In the genomic region with DNA sequence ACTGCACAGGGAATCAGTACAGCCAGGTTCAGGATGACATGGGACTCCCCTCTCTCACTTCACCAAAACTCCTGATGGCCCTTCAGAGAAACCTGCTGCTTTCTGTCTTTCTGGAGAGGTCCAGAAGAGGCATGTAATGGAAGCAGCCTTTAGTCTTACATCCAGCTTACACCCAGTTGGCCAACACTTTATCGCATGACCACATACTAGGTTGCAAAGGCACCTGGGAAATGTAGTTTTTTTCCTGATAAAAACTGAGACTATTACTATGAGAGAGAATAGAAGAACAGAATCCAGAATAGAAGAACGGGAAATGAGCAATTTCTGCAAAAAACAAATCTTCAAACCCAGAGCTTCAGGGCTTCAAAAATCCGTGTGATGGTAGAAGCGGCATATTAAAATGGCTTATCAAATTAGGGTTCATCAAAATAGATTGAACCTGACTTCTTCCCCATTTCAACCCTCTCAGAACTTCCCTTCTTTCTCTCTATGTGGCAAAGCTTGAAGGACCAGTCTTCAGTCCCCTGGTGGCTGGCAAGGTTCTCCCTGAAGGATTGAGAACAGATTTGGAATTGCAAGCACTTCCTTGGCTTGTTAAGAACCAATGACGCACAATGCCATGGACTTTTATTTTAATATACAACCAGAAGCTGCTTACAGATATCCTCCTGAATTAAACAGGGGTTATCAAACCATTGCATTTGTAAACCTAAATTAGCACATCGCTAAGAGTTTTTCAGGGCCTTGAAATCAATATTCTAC, we compare ENCODE assay signal across 1 cellular context.
TF ChIP-seq lines count a peak whose summit lies in the region.

No MANE protein-coding gene starts in this region.

TF ChIP-seq in HepG2, 621 proteins besides CTCF, POLR2A, EP300 and RAD21:
- TF ChIP-seq, protein P1, sequence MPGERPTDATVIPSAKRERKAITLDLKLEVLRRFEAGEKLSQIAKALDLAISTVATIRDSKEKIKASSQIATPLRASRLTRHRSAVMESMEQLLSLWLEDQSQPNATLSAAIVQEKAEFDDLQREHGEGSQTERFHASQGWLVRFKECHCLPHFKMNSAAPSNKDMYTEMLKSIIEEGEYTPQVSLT (CRISPR knock-in tag; IDR thresholded peaks at IDR 0.05; ENCODE audit: borderline replicate concordance, low read depth) = no peak
- TF ChIP-seq ZSCAN21 (CRISPR knock-in tag; IDR thresholded peaks at IDR 0.05; ENCODE audit: borderline replicate concordance) (no peak), THAP11 (CRISPR knock-in tag; IDR thresholded peaks at IDR 0.05) (peak; percentile 84), ZNF143 (CRISPR knock-in tag; IDR thresholded peaks at IDR 0.05) (peak; percentile 56), ZNF18 (CRISPR knock-in tag; IDR thresholded peaks at IDR 0.05; ENCODE audit: insufficient replicate concordance) (no peak), ZNF550 (CRISPR knock-in tag; IDR thresholded peaks at IDR 0.05; ENCODE audit: borderline replicate concordance) (no peak)
- TF ChIP-seq, protein P2, sequence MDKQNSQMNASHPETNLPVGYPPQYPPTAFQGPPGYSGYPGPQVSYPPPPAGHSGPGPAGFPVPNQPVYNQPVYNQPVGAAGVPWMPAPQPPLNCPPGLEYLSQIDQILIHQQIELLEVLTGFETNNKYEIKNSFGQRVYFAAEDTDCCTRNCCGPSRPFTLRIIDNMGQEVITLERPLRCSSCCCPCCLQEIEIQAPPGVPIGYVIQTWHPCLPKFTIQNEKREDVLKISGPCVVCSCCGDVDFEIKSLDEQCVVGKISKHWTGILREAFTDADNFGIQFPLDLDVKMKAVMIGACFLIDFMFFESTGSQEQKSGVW (CRISPR knock-in tag; IDR thresholded peaks at IDR 0.05; ENCODE audit: borderline replicate concordance) = no peak
- TF ChIP-seq, protein P3, sequence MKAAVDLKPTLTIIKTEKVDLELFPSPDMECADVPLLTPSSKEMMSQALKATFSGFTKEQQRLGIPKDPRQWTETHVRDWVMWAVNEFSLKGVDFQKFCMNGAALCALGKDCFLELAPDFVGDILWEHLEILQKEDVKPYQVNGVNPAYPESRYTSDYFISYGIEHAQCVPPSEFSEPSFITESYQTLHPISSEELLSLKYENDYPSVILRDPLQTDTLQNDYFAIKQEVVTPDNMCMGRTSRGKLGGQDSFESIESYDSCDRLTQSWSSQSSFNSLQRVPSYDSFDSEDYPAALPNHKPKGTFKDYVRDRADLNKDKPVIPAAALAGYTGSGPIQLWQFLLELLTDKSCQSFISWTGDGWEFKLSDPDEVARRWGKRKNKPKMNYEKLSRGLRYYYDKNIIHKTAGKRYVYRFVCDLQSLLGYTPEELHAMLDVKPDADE (CRISPR knock-in tag; IDR thresholded peaks at IDR 0.05) = no peak
